Comparison of ENCODE assay signal across 20 cellular contexts in genomic region chr12:46259713-46260112, GRCh38. TPM values are rescaled to one million over a fixed set of nuclear protein-coding genes. Genes with fewer than 3 reads are reported as not detected.
A peak's percentile ranks its signal among the peaks of the same experiment; 100 is the strongest.
DNase-seq lines count a peak whose midpoint lies in the region; ATAC-seq and TF ChIP-seq lines count a peak whose summit lies in the region.
"Had no signal": no experiment of that assay in that cellular context is flagged by ENCODE, and none has a peak within 500 bp of the region (broad histone marks: within the 10 kb centered on the region; RNA-seq: fewer than 3 reads in every experiment).

No MANE protein-coding gene starts in this region.

- peaks cover 32% of the 10 kb centered on the region for H3K36me3 ChIP-seq in CD4-positive, CD25-positive, alpha-beta regulatory T cell (ENCODE audit: control insufficient read depth, insufficient read depth, low read length)
- peaks cover 0 to under 1% of the 10 kb centered on the region in 2 donors for H3K36me3 ChIP-seq in gastrocnemius medialis

- peaks cover 94% of the 10 kb centered on the region for H3K4me1 ChIP-seq in CD4-positive, CD25-positive, alpha-beta regulatory T cell (ENCODE audit: control insufficient read depth, insufficient read depth, low read length, poor library complexity, severe bottlenecking)
- peaks cover 53% of the 10 kb centered on the region for H3K4me1 ChIP-seq in foreskin keratinocyte
- peaks cover 22 to 41% of the 10 kb centered on the region in 2 donors for H3K4me1 ChIP-seq in gastrocnemius medialis

- peak overlapping the region; percentile 52 for H3K27ac ChIP-seq in CD4-positive, CD25-positive, alpha-beta regulatory T cell (ENCODE audit: insufficient read depth, low read length, poor library complexity, severe bottlenecking)
- H3K27ac ChIP-seq in foreskin keratinocyte = peak overlapping the region; percentile 53
- H3K27ac ChIP-seq in gastrocnemius medialis = peak overlapping the region; percentile 60 to 98 (median 73)
- H3K27ac ChIP-seq: BLaER1 had no signal

- H3K4me3 ChIP-seq in CD4-positive, CD25-positive, alpha-beta regulatory T cell (ENCODE audit: low read depth, low read length) = peak overlapping the region; percentile 90
- H3K4me3 ChIP-seq in LNCaP clone FGC (ENCODE audit: low read depth, low read length) = peak overlapping the region; percentile 2; the same call in 1 of the 2 replicates
- peak overlapping the region in 1 of 4 donors; percentile 15 for H3K4me3 ChIP-seq in gastrocnemius medialis
- H3K4me3 ChIP-seq: BLaER1 had no signal

- intact Hi-C loops in gastrocnemius medialis (cut with DNase I; ENCODE audit: low total_unique reads) = loop anchor here (5.0 to 10.0 kb wide), 3 partner anchors 47 to 1895 kb away; partner anchors contain the start of gene ASB8

- H3K4me3 Mint-ChIP-seq in CD4-positive, CD25-positive, alpha-beta regulatory T cell = no peak overlapping the region
- H3K4me3 Mint-ChIP-seq: activated CD4-positive, alpha-beta T cell treated with anti-CD3 and anti-CD28 coated beads for 36 hours; dendritic cell treated with granulocyte-macrophage colony-stimulating factor and Interleukin-4, amounts not matched to agents 40 ng/mL and 50 ng/mL, for 4 days; stimulated activated naive CD8-positive, alpha-beta T cell treated with anti-CD3 and anti-CD28 coated beads, Interleukin-15, amount 100 ng/mL, for 72 hours; T-helper 2 cell treated with Interferon-gamma antibody and Interleukin-4, amounts not matched to agents 5 μg/mL and 100 μg/mL, for 36 hours had no signal

- peaks cover 20% of the 10 kb centered on the region for H3K36me3 Mint-ChIP-seq in CD4-positive, CD25-positive, alpha-beta regulatory T cell

- no peaks in the 10 kb centered on the region for H3K9me3 Mint-ChIP-seq in CD4-positive, CD25-positive, alpha-beta regulatory T cell
- H3K9me3 Mint-ChIP-seq: dendritic cell treated with granulocyte-macrophage colony-stimulating factor and Interleukin-4, amounts not matched to agents 40 ng/mL and 50 ng/mL, for 4 days; stimulated activated naive CD8-positive, alpha-beta T cell treated with anti-CD3 and anti-CD28 coated beads, Interleukin-15, amount 100 ng/mL, for 72 hours; T-helper 2 cell treated with Interferon-gamma antibody and Interleukin-4, amounts not matched to agents 5 μg/mL and 100 μg/mL, for 36 hours had no signal

- no peak for ATAC-seq in CD4-positive, CD25-positive, alpha-beta regulatory T cell (ENCODE audit: low read depth in 2 of 2)
- ATAC-seq in foreskin keratinocyte = no peak
- no peak for ATAC-seq in gastrocnemius medialis
- ATAC-seq: activated CD4-positive, alpha-beta T cell treated with anti-CD3 and anti-CD28 coated beads for 36 hours; stimulated activated naive CD8-positive, alpha-beta T cell treated with anti-CD3 and anti-CD28 coated beads, Interleukin-15, amount 100 ng/mL, for 72 hours had no signal

- in situ Hi-C loops in gastrocnemius medialis (cut with MboI; ENCODE audit: low sequenced_read_pairs in 4 of 4) = no loop called here

- no peak for DNase-seq in CD4-positive, CD25-positive, alpha-beta regulatory T cell
- no peak for DNase-seq in LNCaP clone FGC (ENCODE audit: low read depth)
- DNase-seq in foreskin keratinocyte = no peak
- DNase-seq in gastrocnemius medialis = no peak
- DNase-seq in C1 segment of cervical spinal cord (lab: John Stamatoyannopoulos, UW) = no peak
- DNase-seq in SIG-M5 (lab: John Stamatoyannopoulos, UW) = no peak
- no peak for DNase-seq in NCI-H2227 treated with DMSO at 0.1 percent for 48 hours (lab: John Stamatoyannopoulos, UW)
- DNase-seq: activated CD4-positive, alpha-beta T cell treated with anti-CD3 and anti-CD28 coated beads for 36 hours; activated CD8-positive, alpha-beta memory T cell treated with anti-CD3 and anti-CD28 coated beads, Interleukin-2, amount 50 U/mL, for 48 hours; activated naive CD4-positive, alpha-beta T cell treated with Interleukin-2 at 50 U/mL for 16 hours; DMS79; erythroblast; glutamatergic neuron; kidney; MM.1S; posterior cingulate gyrus; stimulated activated naive CD8-positive, alpha-beta T cell treated with anti-CD3 and anti-CD28 coated beads, Interleukin-15, amount 100 ng/mL, for 72 hours had no signal

- TF ChIP-seq POLR2A in gastrocnemius medialis (IDR thresholded peaks at IDR 0.05) = no peak

- H3K27ac Mint-ChIP-seq in CD4-positive, CD25-positive, alpha-beta regulatory T cell = no peak overlapping the region
- H3K27ac Mint-ChIP-seq: activated CD4-positive, alpha-beta T cell treated with anti-CD3 and anti-CD28 coated beads for 36 hours; dendritic cell treated with granulocyte-macrophage colony-stimulating factor and Interleukin-4, amounts not matched to agents 40 ng/mL and 50 ng/mL, for 4 days; stimulated activated naive CD8-positive, alpha-beta T cell treated with anti-CD3 and anti-CD28 coated beads, Interleukin-15, amount 100 ng/mL, for 72 hours; T-helper 2 cell treated with Interferon-gamma antibody and Interleukin-4, amounts not matched to agents 5 μg/mL and 100 μg/mL, for 36 hours had no signal

- TF ChIP-seq CTCF in LNCaP clone FGC (IDR thresholded peaks at IDR 0.05; ENCODE audit: control insufficient read depth, extremely low read depth, insufficient read depth) = no peak
- no peak for TF ChIP-seq CTCF in foreskin keratinocyte (conservative IDR thresholded peaks at IDR 0.05)
- TF ChIP-seq CTCF in gastrocnemius medialis (IDR thresholded peaks at IDR 0.05 in 4 of 5, conservative IDR thresholded peaks at IDR 0.05 in 1 of 5) = no peak

- no peaks in the 10 kb centered on the region for H3K27me3 ChIP-seq in CD4-positive, CD25-positive, alpha-beta regulatory T cell (ENCODE audit: control insufficient read depth, insufficient read depth, low read length)
- H3K27me3 ChIP-seq in foreskin keratinocyte = no peaks in the 10 kb centered on the region
- H3K27me3 ChIP-seq in gastrocnemius medialis = no peaks in the 10 kb centered on the region
- H3K27me3 ChIP-seq: BLaER1 had no signal

- H3K4me1 Mint-ChIP-seq in CD4-positive, CD25-positive, alpha-beta regulatory T cell = peaks cover 36 to 61% (median 48%) of the 10 kb centered on the region in 4 donors

- no peaks in the 10 kb centered on the region for H3K27me3 Mint-ChIP-seq in CD4-positive, CD25-positive, alpha-beta regulatory T cell
- H3K27me3 Mint-ChIP-seq: activated CD4-positive, alpha-beta T cell treated with anti-CD3 and anti-CD28 coated beads for 36 hours; stimulated activated naive CD8-positive, alpha-beta T cell treated with anti-CD3 and anti-CD28 coated beads, Interleukin-15, amount 100 ng/mL, for 72 hours had no signal

- H3K9me3 ChIP-seq in CD4-positive, CD25-positive, alpha-beta regulatory T cell (ENCODE audit: control insufficient read depth in 2 of 2, low read length in 2 of 2) = no peaks in the 10 kb centered on the region
- H3K9me3 ChIP-seq in gastrocnemius medialis = no peaks in the 10 kb centered on the region

RNA-seq across cellular contexts. Expression of gene SLC38A1, which starts 9.1 kb away (rescaled TPM):
- total RNA-seq in CD4-positive, CD25-positive, alpha-beta regulatory T cell = 342 TPM
- 100 to 1,000 TPM; 257 to 279 (median 272) TPM for polyA plus RNA-seq in CD4-positive, CD25-positive, alpha-beta regulatory T cell
- total RNA-seq in foreskin keratinocyte = 147 and 182 TPM in 2 replicates
- 28.5 and 28.8 TPM in 2 replicates for polyA plus RNA-seq in foreskin keratinocyte
- 100 to 1,000 TPM; 237 to 472 (median 339) TPM for total RNA-seq in gastrocnemius medialis
